Comparison of ENCODE assay signal across 22 cellular contexts in the genomic region with DNA sequence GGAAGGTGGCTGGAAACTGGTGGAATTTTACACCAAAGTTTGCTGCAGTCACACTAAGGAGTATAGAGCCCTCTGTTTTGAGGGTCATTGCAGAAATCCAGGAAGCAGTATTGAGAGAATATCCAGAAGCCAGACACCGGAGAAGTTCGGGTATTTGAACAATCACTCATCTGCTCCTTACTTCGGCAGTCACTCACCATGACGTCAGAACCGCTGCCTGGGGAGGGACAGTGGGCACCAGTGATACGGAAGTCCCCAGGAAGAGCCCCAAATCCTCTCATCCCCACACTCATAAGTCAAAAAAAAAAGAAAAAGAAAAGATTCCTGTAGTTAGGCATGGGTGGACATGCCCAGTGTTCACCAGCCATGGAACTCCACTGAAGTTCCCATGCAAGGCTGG. TPM values are rescaled to one million over a fixed set of nuclear protein-coding genes. Genes with fewer than 3 reads are reported as not detected.
"Had no signal": no experiment of that assay in that cellular context is flagged by ENCODE, and none has a peak within 500 bp of the region (broad histone marks: within the 10 kb centered on the region; RNA-seq: fewer than 3 reads in every experiment).

No MANE protein-coding gene starts in this region.

- H3K4me3 ChIP-seq: cardiac muscle cell, dorsolateral prefrontal cortex, lung, neural progenitor cell, ovary, psoas muscle, thoracic aorta, upper lobe of left lung had no signal

- H3K4me3 Mint-ChIP-seq: activated naive CD8-positive, alpha-beta T cell treated with anti-CD3 and anti-CD28 coated beads for 36 hours; activated T-cell treated with anti-CD3 and anti-CD28 coated beads, Interleukin-2, amount 50 U/mL, for 72 hours; neural progenitor cell had no signal

- H3K27ac ChIP-seq: cardiac muscle cell, neural progenitor cell, ovary, psoas muscle, thoracic aorta, upper lobe of left lung, VCaP had no signal

- H3K36me3 ChIP-seq: neural progenitor cell, ovary had no signal

- H3K27ac Mint-ChIP-seq: activated naive CD8-positive, alpha-beta T cell treated with anti-CD3 and anti-CD28 coated beads for 36 hours; activated T-cell treated with anti-CD3 and anti-CD28 coated beads, Interleukin-2, amount 50 U/mL, for 72 hours; neural progenitor cell had no signal

- H3K9me3 Mint-ChIP-seq: activated naive CD8-positive, alpha-beta T cell treated with anti-CD3 and anti-CD28 coated beads for 36 hours; activated T-cell treated with anti-CD3 and anti-CD28 coated beads, Interleukin-2, amount 50 U/mL, for 72 hours; neural progenitor cell had no signal

- DNase-seq: activated CD4-positive, alpha-beta T cell treated with anti-CD3 and anti-CD28 coated beads, Interleukin-2, amount 50 U/mL, for 1 hour; activated CD4-positive, CD25-positive, alpha-beta regulatory T cell treated with anti-CD3 and anti-CD28 coated beads, Interleukin-2, amount 50 U/mL, for 72 hours; activated CD8-positive, alpha-beta memory T cell treated with anti-CD3 and anti-CD28 coated beads, Interleukin-2, amount 50 U/mL, for 48 hours; activated gamma-delta T cell treated with Interleukin-2 at 50 U/mL for 16 hours; activated naive CD8-positive, alpha-beta T cell treated with anti-CD3 and anti-CD28 coated beads for 36 hours; activated T-cell treated with anti-CD3 and anti-CD28 coated beads, Interleukin-2, amount 50 U/mL, for 72 hours; amniotic stem cell; dorsolateral prefrontal cortex; foreskin melanocyte; glutamatergic neuron; hippocampal formation; ovary; psoas muscle; right cardiac atrium; small intestine; stimulated activated CD4-positive, alpha-beta T cell treated with anti-CD3 and anti-CD28 coated beads, Interleukin-4, amount 100 ng/mL, for 1 hour; upper lobe of left lung had no signal

- H3K9me3 ChIP-seq: ovary, psoas muscle, thoracic aorta, upper lobe of left lung had no signal

- H3K27me3 Mint-ChIP-seq: activated naive CD8-positive, alpha-beta T cell treated with anti-CD3 and anti-CD28 coated beads for 36 hours had no signal

- H3K9ac ChIP-seq: neural progenitor cell had no signal

- H3K27me3 ChIP-seq: dorsolateral prefrontal cortex, ovary, upper lobe of left lung had no signal

RNA-seq across cellular contexts. Expression of a gene that starts 4.0 kb away (rescaled TPM):
- total RNA-seq: thoracic aorta had no signal
